Comparison of ENCODE assay signal across 6 cellular contexts in the genomic region with DNA sequence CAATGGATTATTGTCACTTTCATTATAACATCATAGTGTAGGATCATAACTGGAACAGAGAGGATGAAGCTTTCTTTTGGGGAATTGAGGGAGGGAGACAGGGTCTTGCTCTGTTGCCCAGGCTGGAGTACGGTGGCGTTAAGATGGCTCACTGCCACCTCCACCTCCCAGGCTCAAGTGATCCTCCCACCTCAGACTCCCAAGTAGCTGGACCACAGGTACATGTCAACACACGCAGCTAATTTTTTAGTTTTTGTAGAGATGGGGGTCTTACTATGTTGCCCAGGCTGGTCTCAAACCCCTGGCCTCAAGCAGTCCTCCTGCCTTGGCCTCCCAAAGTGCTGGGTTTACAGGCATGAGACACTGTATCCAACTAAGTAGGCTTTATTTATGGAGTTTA.
DNase-seq lines count a peak whose midpoint lies in the region; ATAC-seq, FAIRE-seq and TF ChIP-seq lines count a peak whose summit lies in the region.
"Not testable (repeated sequence)": the region's sequence is repeated elsewhere in the genome, so short reads cannot be mapped to it uniquely, and the experiment has no call there.

No MANE protein-coding gene starts in this region.

- H3K27me3 ChIP-seq in MM.1S (replicated peaks; ENCODE audit: insufficient read depth, low read length); keratinocyte (ENCODE audit: control insufficient read depth, extremely low read depth, insufficient read depth, low read length); trophoblast cell (ENCODE audit: insufficient read depth, low read length); stomach: not testable (repeated sequence)

- not testable (repeated sequence) for H2BK12ac ChIP-seq in trophoblast cell (ENCODE audit: low read length)

- H3K4me1 ChIP-seq in MM.1S (ENCODE audit: low read length) (peaks cover 17% of the 10 kb centered on the region), keratinocyte (ENCODE audit: control insufficient read depth, extremely low read depth, insufficient read depth, low read length) (peaks cover 68% of the 10 kb centered on the region), trophoblast cell (ENCODE audit: control insufficient read depth in 1 of 2, insufficient read depth in 2 of 2, low read length in 2 of 2) (peaks cover 19 to 30% of the 10 kb centered on the region in 2 experiments), stomach (peaks cover 28 to 77% (median 56%) of the 10 kb centered on the region in 4 donors)

- H3K27ac ChIP-seq in MM.1S (ENCODE audit: low read length) (peak overlapping the region; percentile 45; the same call in 1 of the 2 replicates), keratinocyte (ENCODE audit: control insufficient read depth, insufficient read depth, low read length) (peak overlapping the region; percentile 30), stomach (peak overlapping the region in 4 of 5 donors; percentile 39 to 93 (median 81))
- not testable (repeated sequence) for H3K27ac ChIP-seq in trophoblast cell (ENCODE audit: low read depth, low read length)

- H3K4me2 ChIP-seq in MM.1S (ENCODE audit: low read depth, low read length), result peak overlapping the region; percentile 77
- not testable (repeated sequence) for H3K4me2 ChIP-seq in keratinocyte (ENCODE audit: control insufficient read depth, extremely low read depth, insufficient read depth, low read depth, low read length); trophoblast cell (ENCODE audit: low read length)

- not testable (repeated sequence) for TF ChIP-seq POLR2A in stomach (IDR thresholded peaks at IDR 0.05)

- not testable (repeated sequence) for ATAC-seq in WTC11

- not testable (repeated sequence) for TF ChIP-seq EP300 in stomach (IDR thresholded peaks at IDR 0.05)

- H3K4me1 Mint-ChIP-seq in WTC11 (peaks cover 43% of the 10 kb centered on the region), glutamatergic neuron (ENCODE audit: low read depth, unreplicated experiment) (peaks cover 45% of the 10 kb centered on the region)

- POLR2A ChIA-PET in WTC11 (lab: Charles Lee), result not testable (repeated sequence)

- not testable (repeated sequence) for H3K9me2 ChIP-seq in MM.1S (replicated peaks; ENCODE audit: insufficient read depth, low read length)

- not testable (repeated sequence) for DNase-seq in MM.1S; WTC11 (ENCODE audit: low spot score); glutamatergic neuron; keratinocyte (ENCODE audit: low read depth, low spot score); trophoblast cell; stomach

- not testable (repeated sequence) for H3K9me3 ChIP-seq in MM.1S (replicated peaks; ENCODE audit: insufficient read depth, low read length); keratinocyte (ENCODE audit: control insufficient read depth, low read depth, low read length); trophoblast cell (ENCODE audit: insufficient read depth, low read depth, low read length); stomach

- H3K14ac ChIP-seq in trophoblast cell (ENCODE audit: low read length), result not testable (repeated sequence)

- intact Hi-C loops in stomach (cut with DNase I; ENCODE audit: low total_unique reads), result not testable (repeated sequence)

- not testable (repeated sequence) for H3K4ac ChIP-seq in trophoblast cell (ENCODE audit: low read depth, low read length)

- H3K9ac ChIP-seq in MM.1S (ENCODE audit: low read length); keratinocyte (ENCODE audit: control insufficient read depth, extremely low read depth, insufficient read depth, low read length); trophoblast cell (ENCODE audit: low read length): not testable (repeated sequence)

- not testable (repeated sequence) for H3K36me3 ChIP-seq in MM.1S (replicated peaks; ENCODE audit: insufficient read depth, low read length); keratinocyte (ENCODE audit: control insufficient read depth in 2 of 2, extremely low read depth in 1 of 2, insufficient read depth in 2 of 2, low read length in 2 of 2); trophoblast cell (ENCODE audit: control insufficient read depth in 1 of 2, insufficient read depth in 2 of 2, low read length in 2 of 2); stomach

- H3K4me3 Mint-ChIP-seq in WTC11; glutamatergic neuron (ENCODE audit: unreplicated experiment): not testable (repeated sequence)

- H3F3A ChIP-seq in MM.1S (ENCODE audit: insufficient read depth, low read length), result not testable (repeated sequence)

- dilution Hi-C loops in keratinocyte (cut with MboI; ENCODE audit: extremely low pct_ligation_motif_present, low sequenced_read_pairs), result not testable (repeated sequence)

- not testable (repeated sequence) for H3K23ac ChIP-seq in trophoblast cell (ENCODE audit: low read length)

- not testable (repeated sequence) for H4K20me1 ChIP-seq in MM.1S (ENCODE audit: insufficient read depth, low read length); keratinocyte (ENCODE audit: control insufficient read depth, extremely low read depth, insufficient read depth, low read length)

- WGBS in trophoblast cell (ENCODE audit: extremely low coverage, insufficient coverage, insufficient read length), result no CpG with 5 or more reads among the region's 3 CpGs
- WGBS in stomach, 5 donors, result 90 to 99% (median 97%) methylated on average over 3 of the region's 3 CpGs

- H3K27ac Mint-ChIP-seq in WTC11, result not testable (repeated sequence)
- H3K27ac Mint-ChIP-seq in glutamatergic neuron (ENCODE audit: unreplicated experiment), result peak overlapping the region; percentile 60

- H2BK5ac ChIP-seq in trophoblast cell (ENCODE audit: low read depth, low read length, poor library complexity), result not testable (repeated sequence)

- CTCF ChIA-PET in WTC11 (lab: Charles Lee), result not testable (repeated sequence)

- not testable (repeated sequence) for H3K4me3 ChIP-seq in MM.1S (ENCODE audit: low read length); keratinocyte (ENCODE audit: control insufficient read depth in 2 of 3, extremely low read depth in 1 of 3, insufficient read depth in 2 of 3, low read depth in 1 of 3, low read length in 3 of 3); trophoblast cell (ENCODE audit: low read depth, low read length); stomach

- H2BK120ac ChIP-seq in trophoblast cell (ENCODE audit: insufficient read depth, low read length, poor library complexity), result peak overlapping the region; percentile 30

- not testable (repeated sequence) for H2AFZ ChIP-seq in MM.1S (ENCODE audit: low read length); keratinocyte (ENCODE audit: control insufficient read depth, low read length); trophoblast cell (ENCODE audit: insufficient read depth, low read length, poor library complexity)

- not testable (repeated sequence) for H3K18ac ChIP-seq in trophoblast cell (ENCODE audit: low read length)

- not testable (repeated sequence) for FAIRE-seq in keratinocyte (lab: Jason Lieb, UNC)

- H3K27me3 Mint-ChIP-seq in WTC11 (ENCODE audit: low read depth); glutamatergic neuron (ENCODE audit: unreplicated experiment): not testable (repeated sequence)

- not testable (repeated sequence) for H3K9me1 ChIP-seq in keratinocyte (ENCODE audit: control insufficient read depth, extremely low read depth, insufficient read depth, low read length)

- not testable (repeated sequence) for H2AK5ac ChIP-seq in trophoblast cell (ENCODE audit: low read length)

- H4K12ac ChIP-seq in trophoblast cell (ENCODE audit: low read depth, low read length), result not testable (repeated sequence)

- H3K9me3 Mint-ChIP-seq in WTC11; glutamatergic neuron (ENCODE audit: unreplicated experiment): not testable (repeated sequence)

- H4K8ac ChIP-seq in trophoblast cell (ENCODE audit: low read depth, low read length), result not testable (repeated sequence)

- H3K79me1 ChIP-seq in trophoblast cell (ENCODE audit: low read length), result peaks cover 15% of the 10 kb centered on the region

- not testable (repeated sequence) for H3K79me2 ChIP-seq in MM.1S (ENCODE audit: low read length); trophoblast cell (ENCODE audit: control insufficient read depth, insufficient read depth, low read length, poor library complexity)
- peaks cover 71% of the 10 kb centered on the region for H3K79me2 ChIP-seq in keratinocyte (ENCODE audit: control insufficient read depth, insufficient read depth, low read length)

- H4K91ac ChIP-seq in trophoblast cell (ENCODE audit: low read depth, low read length), result not testable (repeated sequence)

- H3K36me3 Mint-ChIP-seq in WTC11; glutamatergic neuron (ENCODE audit: unreplicated experiment): not testable (repeated sequence)

- not testable (repeated sequence) for TF ChIP-seq CTCF in MM.1S (IDR thresholded peaks at IDR 0.05; ENCODE audit: low read length); WTC11 (IDR thresholded peaks at IDR 0.05); glutamatergic neuron (IDR thresholded peaks at IDR 0.05; ENCODE audit: partially characterized antibody, unreplicated experiment); keratinocyte (optimal IDR thresholded peaks at IDR 0.05 in 1 of 3, IDR thresholded peaks at IDR 0.05 in 1 of 3, conservative IDR thresholded peaks at IDR 0.05 in 1 of 3; ENCODE audit: extremely low read depth in 1 of 3, insufficient read depth in 2 of 3, low read length in 3 of 3); stomach (IDR thresholded peaks at IDR 0.05)

TF ChIP-seq in WTC11, 78 proteins besides CTCF, POLR2A, EP300 and RAD21:
- TF ChIP-seq ZNF121 (CRISPR knock-in tag; IDR thresholded peaks at IDR 0.05), result peak; percentile 93
